Comparison of ENCODE assay signal across 1 cellular context in genomic region chr20:32621914-32622584, GRCh38.
TF ChIP-seq lines count a peak whose summit lies in the region.

No MANE protein-coding gene starts in this region.

TF ChIP-seq in H1, 55 proteins besides CTCF, POLR2A, EP300 and RAD21:
- no peak for TF ChIP-seq CEBPB (IDR thresholded peaks at IDR 0.05; ENCODE audit: low read depth, low read length)
- TF ChIP-seq TAF1 (IDR thresholded peaks at IDR 0.05; ENCODE audit: low read depth, low read length): no peak
- TF ChIP-seq RNF2 (IDR thresholded peaks at IDR 0.05; ENCODE audit: borderline replicate concordance, low read depth, low read length, missing control alignments, poor library complexity, severe bottlenecking): no peak
- no peak for TF ChIP-seq HDAC6 (IDR thresholded peaks at IDR 0.05; ENCODE audit: low read depth, low read length)
- TF ChIP-seq CREB1 (IDR thresholded peaks at IDR 0.05): no peak
- no peak for TF ChIP-seq RXRA (IDR thresholded peaks at IDR 0.05; ENCODE audit: insufficient read depth, low read depth, low read length)
- no peak for TF ChIP-seq E2F6 (IDR thresholded peaks at IDR 0.05)
- no peak for TF ChIP-seq ZNF274 (IDR thresholded peaks at IDR 0.05; ENCODE audit: borderline replicate concordance, extremely low read depth, low read length)
- TF ChIP-seq YY1 (IDR thresholded peaks at IDR 0.05; ENCODE audit: low read depth, low read length): no peak
- no peak for TF ChIP-seq FOSL1 (IDR thresholded peaks at IDR 0.05; ENCODE audit: insufficient read depth, low read depth, low read length)
- TF ChIP-seq CTBP2 (IDR thresholded peaks at IDR 0.05; ENCODE audit: borderline replicate concordance, insufficient read depth, insufficient read length, low read length): no peak
- TF ChIP-seq RBBP5 (IDR thresholded peaks at IDR 0.05; ENCODE audit: borderline replicate concordance, low read depth, low read length): no peak
- TF ChIP-seq EZH2 (IDR thresholded peaks at IDR 0.05; ENCODE audit: low read depth, low read length, severe bottlenecking): no peak
